8 cellular contexts compared by ENCODE assay signal in genomic region chr1:9234223-9235122, GRCh38. TPM values are rescaled to one million over a fixed set of nuclear protein-coding genes. Genes with fewer than 3 reads are reported as not detected.
DNase-seq lines count a peak whose midpoint lies in the region; ATAC-seq and TF ChIP-seq lines count a peak whose summit lies in the region.

Gene H6PD, plus strand, starts transcription at chr1:9234774. Its CDS starts 10,161 bp downstream, at chr1:9244935.

- dilution Hi-C loops in mammary epithelial cell (cut with HindIII; ENCODE audit: low sequenced_read_pairs) = loop anchor here (5.0 kb wide), 1 partner anchor 77 kb away; no protein-coding TSS in a partner anchor

- peak within 1 kb of the TSS; percentile 94 to 98 (median 96) for H3K27ac Mint-ChIP-seq in immature natural killer cell

- H3K27me3 Mint-ChIP-seq in immature natural killer cell (ENCODE audit: low read depth in 3 of 3) = peaks cover 3 to 11% (median 9%) of the 10 kb centered on the region in 3 donors

- CTCF ChIA-PET in mammary epithelial cell (lab: Charles Lee; ENCODE audit: low non-redundant PET) = interaction anchor here (0.6 kb wide), 2 partner anchors 32 to 105 kb away, joined by 3 to 4 read pairs; no protein-coding TSS in a partner anchor

- H3K4me3 ChIP-seq in WERI-Rb-1 (ENCODE audit: low read depth, low read length) = peak within 1 kb of the TSS; percentile 69
- H3K4me3 ChIP-seq in mammary epithelial cell (replicated peaks in 1 of 3; ENCODE audit: insufficient read depth in 1 of 3, low read depth in 2 of 3, low read length in 3 of 3) = peak within 1 kb of the TSS; percentile 52 to 66 (median 65)

- in situ Hi-C loops in mammary epithelial cell (cut with MboI; ENCODE audit: low sequenced_read_pairs in 2 of 2) = no loop called here

- H3K27me3 ChIP-seq in WERI-Rb-1 (ENCODE audit: insufficient read depth, low read depth, severe bottlenecking) (no peaks in the 10 kb centered on the region), mammary epithelial cell (ENCODE audit: insufficient read depth, low read length) (no peaks in the 10 kb centered on the region)

- H3K79me2 ChIP-seq in mammary epithelial cell (ENCODE audit: insufficient read depth, low read length) = peaks cover 7% of the 10 kb centered on the region

- DNase-seq in NCI-H2029 (lab: John Stamatoyannopoulos, UW) = peak; percentile 24
- no peak for DNase-seq in NCI-H2029 treated with DMSO at 0.1 percent for 48 hours (lab: John Stamatoyannopoulos, UW)
- DNase-seq in NCI-H1105 (lab: John Stamatoyannopoulos, UW) = peak; percentile 61
- DNase-seq in WERI-Rb-1 = peak; percentile 86
- peak; percentile 74 for DNase-seq in mammary epithelial cell
- DNase-seq in immature natural killer cell = peak; percentile 81 to 84 (median 83)
- peak; percentile 37 to 61 for DNase-seq in stimulated activated CD4-positive, alpha-beta T cell treated with anti-CD3 and anti-CD28 coated beads, Interleukin-12 subunit alpha, Interleukin-12 subunit beta, amount 100 ng/mL, for 24 hours (ENCODE audit: low read depth in 2 of 2)

- BruUV-seq in mammary epithelial cell (replicated peaks; lab: Mats Ljungman, UMichigan) = no TSS peak

- peaks cover 33 to 37% of the 10 kb centered on the region in 2 donors for H3K4me1 Mint-ChIP-seq in immature natural killer cell

- H2AFZ ChIP-seq in mammary epithelial cell (ENCODE audit: low read depth, low read length) = peak within 1 kb of the TSS; percentile 94

- peak within 1 kb of the TSS; percentile 71 for H3K9ac ChIP-seq in mammary epithelial cell (ENCODE audit: insufficient read depth, low read length)

- WGBS in mammary epithelial cell (ENCODE audit: low coverage, missing lambda C conversion rate) = 4% methylated on average over 17 of the region's 111 CpGs

- intact Hi-C loops in mammary epithelial cell (cut with micrococcal nuclease) = loop anchor here (1.0 to 2.0 kb wide), 2 partner anchors 54 to 55 kb away; no protein-coding TSS in a partner anchor

- H3K27ac ChIP-seq in WERI-Rb-1 = peak within 1 kb of the TSS; percentile 97
- peak within 1 kb of the TSS; percentile 64 for H3K27ac ChIP-seq in mammary epithelial cell (ENCODE audit: insufficient read depth, low read depth, low read length)

- no peaks in the 10 kb centered on the region for H3K36me3 Mint-ChIP-seq in immature natural killer cell

- peak; percentile 67 for ATAC-seq in HG02610 (IDR thresholded peaks at IDR 0.05; ENCODE audit: unreplicated experiment)

- H3K4me2 ChIP-seq in mammary epithelial cell (ENCODE audit: insufficient read depth, low read depth, low read length) = peak within 1 kb of the TSS; percentile 89

- no peaks in the 10 kb centered on the region for H4K20me1 ChIP-seq in mammary epithelial cell (ENCODE audit: insufficient read depth, low read length)

- peak within 1 kb of the TSS; percentile 91 to 98 (median 95) for H3K4me3 Mint-ChIP-seq in immature natural killer cell

- H3K9me3 Mint-ChIP-seq in immature natural killer cell = no peaks in the 10 kb centered on the region

- TF ChIP-seq CTCF in WERI-Rb-1 (IDR thresholded peaks at IDR 0.05; ENCODE audit: low read depth, low read length) = peak; percentile 69
- TF ChIP-seq CTCF in mammary epithelial cell (conservative IDR thresholded peaks at IDR 0.05 in 1 of 2, IDR thresholded peaks at IDR 0.05 in 1 of 2; ENCODE audit: extremely low read depth in 1 of 2, insufficient read depth in 1 of 2, low read depth in 1 of 2, low read length in 2 of 2) = peak; percentile 37 to 75

- no peaks in the 10 kb centered on the region for H3K36me3 ChIP-seq in WERI-Rb-1
- H3K36me3 ChIP-seq in mammary epithelial cell (ENCODE audit: insufficient read depth, low read length) = no peaks in the 10 kb centered on the region

- H3K4me1 ChIP-seq in mammary epithelial cell (ENCODE audit: insufficient read depth, low read length) = peaks cover 29% of the 10 kb centered on the region

- H3K9me3 ChIP-seq in WERI-Rb-1 (ENCODE audit: severe bottlenecking) (no peaks in the 10 kb centered on the region), mammary epithelial cell (replicated peaks; ENCODE audit: insufficient read depth, low read length) (no peaks in the 10 kb centered on the region)

RNA-seq across cellular contexts. Expression of gene H6PD, which starts in this region (rescaled TPM):
- 10 to 100 TPM; 12.6 to 18.0 TPM for total RNA-seq in mammary epithelial cell
- polyA plus RNA-seq in mammary epithelial cell (5.4 TPM), immature natural killer cell (10 to 100 TPM in 1 of 3 donors, 1 to 10 TPM in 2; 6.2 to 15.4 (median 9.0) TPM)
- polyA minus RNA-seq in mammary epithelial cell = 12.0 TPM
